In the genomic region with DNA sequence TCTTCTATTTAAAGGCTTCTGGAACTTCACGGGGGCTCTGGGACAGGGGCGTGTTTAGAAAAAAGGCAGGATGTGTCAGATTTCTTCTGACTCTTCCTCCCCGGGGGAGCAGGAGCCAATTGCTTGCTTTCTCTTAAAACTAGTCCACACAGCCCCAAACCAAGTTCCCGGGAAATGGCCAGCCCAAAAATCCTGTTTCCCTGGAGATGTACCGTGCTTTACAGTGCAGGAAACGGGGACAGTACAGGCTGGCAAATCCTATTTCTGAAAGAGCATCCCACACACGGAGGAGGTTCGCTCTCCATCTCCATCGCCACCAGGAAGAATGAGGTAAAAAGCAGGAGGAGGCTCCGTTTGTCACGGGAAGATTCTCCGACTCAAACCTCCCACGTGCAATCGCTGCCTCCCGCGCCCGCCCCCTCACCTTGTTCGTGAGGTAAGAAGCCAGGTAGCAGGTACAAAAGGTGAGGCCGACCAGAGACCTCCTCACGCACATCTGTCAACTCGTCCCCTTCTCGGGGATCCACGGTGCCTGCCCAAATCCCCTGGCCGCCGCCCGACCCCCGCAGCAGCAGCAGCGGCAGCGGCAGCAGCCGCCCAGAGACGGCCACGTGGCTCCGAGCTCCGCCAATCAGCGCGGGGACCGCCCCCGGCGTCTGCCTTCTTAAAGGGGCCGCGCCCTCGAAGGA, we compare ENCODE assay signal across 1 cellular context.
TF ChIP-seq lines count a peak whose summit lies in the region.

No MANE protein-coding gene starts in this region.

TF ChIP-seq in GM12878, 131 proteins besides CTCF, POLR2A, EP300 and RAD21 (continued from another document):
- TF ChIP-seq, protein P1, sequence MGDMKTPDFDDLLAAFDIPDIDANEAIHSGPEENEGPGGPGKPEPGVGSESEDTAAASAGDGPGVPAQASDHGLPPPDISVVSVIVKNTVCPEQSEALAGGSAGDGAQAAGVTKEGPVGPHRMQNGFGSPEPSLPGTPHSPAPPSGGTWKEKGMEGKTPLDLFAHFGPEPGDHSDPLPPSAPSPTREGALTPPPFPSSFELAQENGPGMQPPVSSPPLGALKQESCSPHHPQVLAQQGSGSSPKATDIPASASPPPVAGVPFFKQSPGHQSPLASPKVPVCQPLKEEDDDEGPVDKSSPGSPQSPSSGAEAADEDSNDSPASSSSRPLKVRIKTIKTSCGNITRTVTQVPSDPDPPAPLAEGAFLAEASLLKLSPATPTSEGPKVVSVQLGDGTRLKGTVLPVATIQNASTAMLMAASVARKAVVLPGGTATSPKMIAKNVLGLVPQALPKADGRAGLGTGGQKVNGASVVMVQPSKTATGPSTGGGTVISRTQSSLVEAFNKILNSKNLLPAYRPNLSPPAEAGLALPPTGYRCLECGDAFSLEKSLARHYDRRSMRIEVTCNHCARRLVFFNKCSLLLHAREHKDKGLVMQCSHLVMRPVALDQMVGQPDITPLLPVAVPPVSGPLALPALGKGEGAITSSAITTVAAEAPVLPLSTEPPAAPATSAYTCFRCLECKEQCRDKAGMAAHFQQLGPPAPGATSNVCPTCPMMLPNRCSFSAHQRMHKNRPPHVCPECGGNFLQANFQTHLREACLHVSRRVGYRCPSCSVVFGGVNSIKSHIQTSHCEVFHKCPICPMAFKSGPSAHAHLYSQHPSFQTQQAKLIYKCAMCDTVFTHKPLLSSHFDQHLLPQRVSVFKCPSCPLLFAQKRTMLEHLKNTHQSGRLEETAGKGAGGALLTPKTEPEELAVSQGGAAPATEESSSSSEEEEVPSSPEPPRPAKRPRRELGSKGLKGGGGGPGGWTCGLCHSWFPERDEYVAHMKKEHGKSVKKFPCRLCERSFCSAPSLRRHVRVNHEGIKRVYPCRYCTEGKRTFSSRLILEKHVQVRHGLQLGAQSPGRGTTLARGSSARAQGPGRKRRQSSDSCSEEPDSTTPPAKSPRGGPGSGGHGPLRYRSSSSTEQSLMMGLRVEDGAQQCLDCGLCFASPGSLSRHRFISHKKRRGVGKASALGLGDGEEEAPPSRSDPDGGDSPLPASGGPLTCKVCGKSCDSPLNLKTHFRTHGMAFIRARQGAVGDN (IDR thresholded peaks at IDR 0.05) = peak; percentile 58; the same call in 1 of the 2 replicates
- no peak for TF ChIP-seq BRCA1 (IDR thresholded peaks at IDR 0.05; ENCODE audit: low read depth, low read length)
- peak; percentile 86 for TF ChIP-seq RAD51 (IDR thresholded peaks at IDR 0.05)
- TF ChIP-seq BHLHE40 (IDR thresholded peaks at IDR 0.05; ENCODE audit: borderline replicate concordance in 1 of 2, low read depth in 2 of 2, low read length in 1 of 2) = peak; percentile 55 to 80; a peak in 3 of 4 replicates
- 0 out of 2 replicates have a peak, but pooled peaks have one; percentile 42 for TF ChIP-seq GATAD2B (conservative IDR thresholded peaks at IDR 0.05; ENCODE audit: low read depth)
- TF ChIP-seq MTA2 (IDR thresholded peaks at IDR 0.05; ENCODE audit: low read depth) = no peak
- TF ChIP-seq IKZF2 (IDR thresholded peaks at IDR 0.05) = peak in 1 of 2 experiments; percentile 48; a peak in 2 of 4 replicates
- 0 out of 2 replicates have a peak, but pooled peaks have one; percentile 40 for TF ChIP-seq RCOR1 (conservative IDR thresholded peaks at IDR 0.05; ENCODE audit: low read depth, low read length)
- no peak for TF ChIP-seq SMARCA5 (IDR thresholded peaks at IDR 0.05)
- TF ChIP-seq NR2C2 (IDR thresholded peaks at IDR 0.05; ENCODE audit: borderline replicate concordance, control insufficient read depth, insufficient read length, low read depth) = no peak
- TF ChIP-seq, protein P2, sequence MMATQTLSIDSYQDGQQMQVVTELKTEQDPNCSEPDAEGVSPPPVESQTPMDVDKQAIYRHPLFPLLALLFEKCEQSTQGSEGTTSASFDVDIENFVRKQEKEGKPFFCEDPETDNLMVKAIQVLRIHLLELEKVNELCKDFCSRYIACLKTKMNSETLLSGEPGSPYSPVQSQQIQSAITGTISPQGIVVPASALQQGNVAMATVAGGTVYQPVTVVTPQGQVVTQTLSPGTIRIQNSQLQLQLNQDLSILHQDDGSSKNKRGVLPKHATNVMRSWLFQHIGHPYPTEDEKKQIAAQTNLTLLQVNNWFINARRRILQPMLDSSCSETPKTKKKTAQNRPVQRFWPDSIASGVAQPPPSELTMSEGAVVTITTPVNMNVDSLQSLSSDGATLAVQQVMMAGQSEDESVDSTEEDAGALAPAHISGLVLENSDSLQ (IDR thresholded peaks at IDR 0.05) = peak; percentile 39; the same call in 1 of the 2 replicates
- 0 out of 2 replicates have a peak, but pooled peaks have one; percentile 51 for TF ChIP-seq ASH2L (IDR thresholded peaks at IDR 0.05; ENCODE audit: borderline replicate concordance, low read depth)
- TF ChIP-seq EED (IDR thresholded peaks at IDR 0.05; ENCODE audit: low read depth) = peak; percentile 55
- no peak for TF ChIP-seq BMI1 (IDR thresholded peaks at IDR 0.05; ENCODE audit: borderline replicate concordance)
- TF ChIP-seq ZZZ3 (IDR thresholded peaks at IDR 0.05; ENCODE audit: control insufficient read depth, insufficient read length, low read depth) = no peak
- 0 out of 2 replicates have a peak, but pooled peaks have one; percentile 43 for TF ChIP-seq LARP7 (IDR thresholded peaks at IDR 0.05)
- TF ChIP-seq, protein P3, sequence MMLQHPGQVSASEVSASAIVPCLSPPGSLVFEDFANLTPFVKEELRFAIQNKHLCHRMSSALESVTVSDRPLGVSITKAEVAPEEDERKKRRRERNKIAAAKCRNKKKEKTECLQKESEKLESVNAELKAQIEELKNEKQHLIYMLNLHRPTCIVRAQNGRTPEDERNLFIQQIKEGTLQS (IDR thresholded peaks at IDR 0.05; ENCODE audit: borderline replicate concordance, extremely low read depth, low read depth, low read length) = peak; percentile 63; the same call in 1 of the 2 replicates
- TF ChIP-seq, protein P4, sequence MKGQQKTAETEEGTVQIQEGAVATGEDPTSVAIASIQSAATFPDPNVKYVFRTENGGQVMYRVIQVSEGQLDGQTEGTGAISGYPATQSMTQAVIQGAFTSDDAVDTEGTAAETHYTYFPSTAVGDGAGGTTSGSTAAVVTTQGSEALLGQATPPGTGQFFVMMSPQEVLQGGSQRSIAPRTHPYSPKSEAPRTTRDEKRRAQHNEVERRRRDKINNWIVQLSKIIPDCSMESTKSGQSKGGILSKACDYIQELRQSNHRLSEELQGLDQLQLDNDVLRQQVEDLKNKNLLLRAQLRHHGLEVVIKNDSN (IDR thresholded peaks at IDR 0.05; ENCODE audit: borderline replicate concordance, extremely low read length, insufficient read depth, low read depth, low read length) = peak; percentile 91
- no peak for TF ChIP-seq TCF3 (IDR thresholded peaks at IDR 0.05; ENCODE audit: borderline replicate concordance, insufficient read depth, low read depth, low read length)
- peak; percentile 11; the same call in 1 of the 2 replicates for TF ChIP-seq CREM (IDR thresholded peaks at IDR 0.05; ENCODE audit: low read depth)
- TF ChIP-seq ZNF274 (IDR thresholded peaks at IDR 0.05; ENCODE audit: insufficient read depth, insufficient read length) = no peak
- TF ChIP-seq, protein P5, sequence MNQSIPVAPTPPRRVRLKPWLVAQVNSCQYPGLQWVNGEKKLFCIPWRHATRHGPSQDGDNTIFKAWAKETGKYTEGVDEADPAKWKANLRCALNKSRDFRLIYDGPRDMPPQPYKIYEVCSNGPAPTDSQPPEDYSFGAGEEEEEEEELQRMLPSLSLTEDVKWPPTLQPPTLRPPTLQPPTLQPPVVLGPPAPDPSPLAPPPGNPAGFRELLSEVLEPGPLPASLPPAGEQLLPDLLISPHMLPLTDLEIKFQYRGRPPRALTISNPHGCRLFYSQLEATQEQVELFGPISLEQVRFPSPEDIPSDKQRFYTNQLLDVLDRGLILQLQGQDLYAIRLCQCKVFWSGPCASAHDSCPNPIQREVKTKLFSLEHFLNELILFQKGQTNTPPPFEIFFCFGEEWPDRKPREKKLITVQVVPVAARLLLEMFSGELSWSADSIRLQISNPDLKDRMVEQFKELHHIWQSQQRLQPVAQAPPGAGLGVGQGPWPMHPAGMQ (IDR thresholded peaks at IDR 0.05; ENCODE audit: borderline replicate concordance) = no peak
- TF ChIP-seq SP1 (IDR thresholded peaks at IDR 0.05; ENCODE audit: low read depth, low read length) = peak; percentile 57
- peak; percentile 65 for TF ChIP-seq IKZF1 (conservative IDR thresholded peaks at IDR 0.05)
- TF ChIP-seq TAF1 (IDR thresholded peaks at IDR 0.05; ENCODE audit: borderline replicate concordance, low read depth, low read length) = no peak
- 0 out of 3 replicates have a peak, but pooled peaks of 1 of the 2 experiments have one; percentile 43 for TF ChIP-seq EGR1 (IDR thresholded peaks at IDR 0.05; ENCODE audit: borderline replicate concordance in 1 of 2, low read depth in 2 of 2, low read length in 2 of 2)
- TF ChIP-seq FOS (IDR thresholded peaks at IDR 0.05; ENCODE audit: borderline replicate concordance, extremely low read depth, insufficient read length) = no peak
- no peak for TF ChIP-seq BACH1 (IDR thresholded peaks at IDR 0.05; ENCODE audit: borderline replicate concordance)
- peak; percentile 63; the same call in 1 of the 2 replicates for TF ChIP-seq DPF2 (IDR thresholded peaks at IDR 0.05)
- TF ChIP-seq, protein P6, sequence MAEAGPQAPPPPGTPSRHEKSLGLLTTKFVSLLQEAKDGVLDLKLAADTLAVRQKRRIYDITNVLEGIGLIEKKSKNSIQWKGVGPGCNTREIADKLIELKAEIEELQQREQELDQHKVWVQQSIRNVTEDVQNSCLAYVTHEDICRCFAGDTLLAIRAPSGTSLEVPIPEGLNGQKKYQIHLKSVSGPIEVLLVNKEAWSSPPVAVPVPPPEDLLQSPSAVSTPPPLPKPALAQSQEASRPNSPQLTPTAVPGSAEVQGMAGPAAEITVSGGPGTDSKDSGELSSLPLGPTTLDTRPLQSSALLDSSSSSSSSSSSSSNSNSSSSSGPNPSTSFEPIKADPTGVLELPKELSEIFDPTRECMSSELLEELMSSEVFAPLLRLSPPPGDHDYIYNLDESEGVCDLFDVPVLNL (IDR thresholded peaks at IDR 0.05; ENCODE audit: low read depth, low read length) = no peak
- no peak for TF ChIP-seq NFYA (IDR thresholded peaks at IDR 0.05; ENCODE audit: borderline replicate concordance, low read depth, low read length)
- TF ChIP-seq ZNF622 (IDR thresholded peaks at IDR 0.05) = no peak
- TF ChIP-seq ZNF384 (IDR thresholded peaks at IDR 0.05; ENCODE audit: borderline replicate concordance, low read depth, low read length) = no peak
- TF ChIP-seq CBX3 (IDR thresholded peaks at IDR 0.05; ENCODE audit: borderline replicate concordance, low read depth) = no peak
